In genomic region chr10:92699193-92699517, GRCh38 we compare ENCODE assay signal across 9 cellular contexts. TPM values are rescaled to one million over a fixed set of nuclear protein-coding genes. Genes with fewer than 3 reads are reported as not detected.
A peak's percentile ranks its signal among the peaks of the same experiment; 100 is the strongest.
DNase-seq lines count a peak whose midpoint lies in the region; ATAC-seq, FAIRE-seq and TF ChIP-seq lines count a peak whose summit lies in the region.
"Had no signal": no experiment of that assay in that cellular context is flagged by ENCODE, and none has a peak within 500 bp of the region (broad histone marks: within the 10 kb centered on the region; RNA-seq: fewer than 3 reads in every experiment).

No MANE protein-coding gene starts in this region.

- H3K36me3 ChIP-seq in A673 (ENCODE audit: insufficient read depth, low read length, poor library complexity, severe bottlenecking) (peaks cover 4% of the 10 kb centered on the region), colonic mucosa (no peaks in the 10 kb centered on the region)

- H3K4me1 Mint-ChIP-seq in IgD-negative memory B cell, result peaks cover 44 to 58% (median 57%) of the 10 kb centered on the region in 3 donors
- peaks cover 55 to 78% (median 66%) of the 10 kb centered on the region in 3 donors for H3K4me1 Mint-ChIP-seq in naive B cell

- intact Hi-C loops in A673 (cut with micrococcal nuclease; ENCODE audit: unreplicated experiment), result loop anchor here (5.0 kb wide), 1 partner anchor 123 kb away; no protein-coding TSS in a partner anchor
- intact Hi-C loops in colonic mucosa (cut with DNase I), result no loop called here

- CTCF ChIA-PET in A673 (lab: Charles Lee), result no interaction called here

- H3K27ac ChIP-seq in A673 (ENCODE audit: low read depth, low read length, poor library complexity, severe bottlenecking) (peak overlapping the region; percentile 75), colonic mucosa (no peak overlapping the region)

- H3K27me3 Mint-ChIP-seq in IgD-negative memory B cell (peaks cover 1% of the 10 kb centered on the region), naive B cell (no peaks in the 10 kb centered on the region)

- FAIRE-seq in urothelium cell line (lab: Jason Lieb, UNC), result no peak
- FAIRE-seq: TTC549 had no signal

- H3K9me3 ChIP-seq in A673 (ENCODE audit: low read depth, low read length, poor library complexity, severe bottlenecking) (no peaks in the 10 kb centered on the region), colonic mucosa (no peaks in the 10 kb centered on the region)

- peak; percentile 5 to 17 for ATAC-seq in naive B cell (ENCODE audit: low read depth in 2 of 2)

- POLR2A ChIA-PET in A673 (lab: Charles Lee; ENCODE audit: low non-redundant PET), result no interaction called here

- H3K4me1 ChIP-seq in A673 (ENCODE audit: insufficient read depth, low read length, poor library complexity, severe bottlenecking) (peaks cover 6% of the 10 kb centered on the region), colonic mucosa (no peaks in the 10 kb centered on the region)

- peak overlapping the region; percentile 26 to 66 for H3K9ac ChIP-seq in colonic mucosa (ENCODE audit: low read depth in 2 of 2, low read length in 2 of 2)

- TSS peak; percentile 97 for BruUV-seq in A673 (replicated peaks; lab: Mats Ljungman, UMichigan)

- H3K9me3 Mint-ChIP-seq in IgD-negative memory B cell (no peaks in the 10 kb centered on the region), naive B cell (no peaks in the 10 kb centered on the region)

- DNase-seq in A673 (ENCODE audit: low spot score), result no peak
- no peak for DNase-seq in colonic mucosa
- no peak for DNase-seq in naive B cell
- DNase-seq in NCI-H2081 (lab: John Stamatoyannopoulos, UW), result no peak
- DNase-seq in NCI-H82 treated with DMSO at 0.1 percent for 48 hours (lab: John Stamatoyannopoulos, UW; ENCODE audit: unreplicated experiment), result no peak
- no peak for DNase-seq in urothelium cell line (ENCODE audit: low spot score)
- DNase-seq in epidermal melanocyte (ENCODE audit: insufficient read length, low spot score), result no peak

- TF ChIP-seq CTCF in A673 (conservative IDR thresholded peaks at IDR 0.05; ENCODE audit: low read depth, low read length) (no peak), colonic mucosa (IDR thresholded peaks at IDR 0.05) (no peak)

- H3K4me3 Mint-ChIP-seq in IgD-negative memory B cell (peak overlapping the region; percentile 80 to 95 (median 92)), naive B cell (peak overlapping the region; percentile 80 to 95 (median 90))

- H3K4me3 ChIP-seq in A673 (ENCODE audit: low read depth, low read length, poor library complexity, severe bottlenecking) (peak overlapping the region; percentile 51), colonic mucosa (peak overlapping the region; percentile 30)

- H3K36me3 Mint-ChIP-seq in IgD-negative memory B cell (no peaks in the 10 kb centered on the region), naive B cell (peaks cover 5% of the 10 kb centered on the region in 2 donors)

- H3K27ac Mint-ChIP-seq in IgD-negative memory B cell (peak overlapping the region; percentile 30 to 84 (median 78)), naive B cell (peak overlapping the region; percentile 17 to 94 (median 86))

- H3K27me3 ChIP-seq in A673 (replicated peaks; ENCODE audit: insufficient read depth, low read depth, low read length, poor library complexity), result no peaks in the 10 kb centered on the region
- no peaks in the 10 kb centered on the region for H3K27me3 ChIP-seq in colonic mucosa

RNA-seq across cellular contexts. Expression of gene HHEX, which starts 9.4 kb away (rescaled TPM):
- total RNA-seq in A673 (2021), result 8.4 and 12.1 TPM in 2 replicates
- polyA plus RNA-seq in IgD-negative memory B cell, result 134 TPM
- total RNA-seq in colonic mucosa, result 1 to 10 TPM; 2.1 to 7.1 TPM
- polyA plus RNA-seq in naive B cell (ENCODE audit: low read depth in 6 of 6), result 100 to 1,000 TPM; 140 to 208 (median 160) TPM
